Comparison of ENCODE assay signal across 1 cellular context in genomic region chr7:75698358-75698757, GRCh38.
A peak's percentile ranks its signal among the peaks of the same experiment; 100 is the strongest.
TF ChIP-seq lines count a peak whose summit lies in the region.

No MANE protein-coding gene starts in this region.

TF ChIP-seq in GM12878, 131 proteins besides CTCF, POLR2A, EP300 and RAD21:
- TF ChIP-seq CUX1 (IDR thresholded peaks at IDR 0.05; ENCODE audit: insufficient replicate concordance, low read depth, low read length) (no peak), ELK1 (IDR thresholded peaks at IDR 0.05; ENCODE audit: low read depth, low read length) (no peak), PML (IDR thresholded peaks at IDR 0.05; ENCODE audit: low read length) (no peak), BCL11A (IDR thresholded peaks at IDR 0.05; ENCODE audit: low read depth, low read length) (no peak), TBL1XR1 (IDR thresholded peaks at IDR 0.05; ENCODE audit: low read depth, low read length) (no peak), HDAC2 (IDR thresholded peaks at IDR 0.05) (no peak), SPI1 (IDR thresholded peaks at IDR 0.05; ENCODE audit: borderline replicate concordance, insufficient read depth, low read depth, low read length) (peak; percentile 37; the same call in 1 of the 2 replicates), JUND (IDR thresholded peaks at IDR 0.05; ENCODE audit: low read depth, low read length) (no peak), ZNF274 (IDR thresholded peaks at IDR 0.05; ENCODE audit: insufficient read depth, insufficient read length) (no peak)
